ENCODE assay signal across 24 cellular contexts in genomic region chr9:15220658-15221310, GRCh38.
DNase-seq lines count a peak whose midpoint lies in the region; ATAC-seq, FAIRE-seq and TF ChIP-seq lines count a peak whose summit lies in the region.
"Had no signal": no experiment of that assay in that cellular context is flagged by ENCODE, and none has a peak within 500 bp of the region (broad histone marks: within the 10 kb centered on the region; RNA-seq: fewer than 3 reads in every experiment).

No MANE protein-coding gene starts in this region.

- TF ChIP-seq CTCF in astrocyte (IDR thresholded peaks at IDR 0.05; ENCODE audit: insufficient read depth, low read depth, low read length), result no peak

- H4K8ac ChIP-seq in mesenchymal stem cell (ENCODE audit: low read length), result no peak overlapping the region

- 98% methylated on average over 7 of the region's 7 CpGs for WGBS in mesenchymal stem cell

- no peak overlapping the region for H3K18ac ChIP-seq in mesenchymal stem cell (ENCODE audit: low read depth in 1 of 2, low read length in 2 of 2)

- no peaks in the 10 kb centered on the region for H4K20me1 ChIP-seq in astrocyte (ENCODE audit: insufficient read depth, low read length)

- H3K36me3 Mint-ChIP-seq in astrocyte (ENCODE audit: low read depth, unreplicated experiment), result no peaks in the 10 kb centered on the region

- no peak overlapping the region for H2AK5ac ChIP-seq in mesenchymal stem cell (ENCODE audit: low read length, severe bottlenecking)

- H3K9me3 ChIP-seq in astrocyte (ENCODE audit: insufficient read depth, low read depth, low read length) (no peaks in the 10 kb centered on the region), mesenchymal stem cell (ENCODE audit: control insufficient read depth, low read length) (no peaks in the 10 kb centered on the region)
- H3K9me3 ChIP-seq: adrenal gland, psoas muscle, SJSA1 had no signal

- no peaks in the 10 kb centered on the region for H3K9me3 Mint-ChIP-seq in astrocyte (ENCODE audit: unreplicated experiment)
- H3K9me3 Mint-ChIP-seq: activated T-helper 2 cell treated with anti-CD3 and anti-CD28 coated beads, Interferon-gamma antibody, Interleukin-2, Interleukin-4, amounts not matched to agents 10 μg/mL and 5 μg/mL and 100 μg/mL, durations not matched to agents 14 hours and 24 hours and 36 hours; T-helper 2 cell treated with Interferon-gamma antibody and Interleukin-4, amounts not matched to agents 5 μg/mL and 100 μg/mL, for 36 hours had no signal

- H3K23ac ChIP-seq in mesenchymal stem cell (ENCODE audit: low read length in 2 of 2), result no peak overlapping the region

- no peak overlapping the region for H3K4ac ChIP-seq in mesenchymal stem cell (ENCODE audit: low read depth in 1 of 2, low read length in 2 of 2)

- H3K9ac ChIP-seq in astrocyte (ENCODE audit: low read length) (no peak overlapping the region), mesenchymal stem cell (ENCODE audit: low read length) (peak overlapping the region; percentile 30)

- no peak overlapping the region for H2AFZ ChIP-seq in astrocyte (ENCODE audit: low read depth, low read length)
- H2AFZ ChIP-seq in mesenchymal stem cell (ENCODE audit: low read depth, low read length), result no peak overlapping the region

- H3K4me1 Mint-ChIP-seq in astrocyte (ENCODE audit: low read depth, unreplicated experiment), result no peaks in the 10 kb centered on the region

- no peak for ATAC-seq in GM18909 (IDR thresholded peaks at IDR 0.05; ENCODE audit: poor library complexity, unreplicated experiment)
- ATAC-seq: activated CD4-positive, CD25-positive, alpha-beta regulatory T cell treated with anti-CD3 and anti-CD28 coated beads, Interleukin-2, amount 50 U/mL, for 24 hours; foreskin keratinocyte; PC-3; psoas muscle had no signal

- H3K4me3 ChIP-seq in astrocyte (ENCODE audit: insufficient read depth, low read depth, low read length) (no peak overlapping the region), mesenchymal stem cell (ENCODE audit: insufficient read depth in 1 of 2, low read depth in 1 of 2, low read length in 2 of 2) (no peak overlapping the region)
- H3K4me3 ChIP-seq: adrenal gland, psoas muscle, SJSA1 had no signal

- no peak overlapping the region for H2BK12ac ChIP-seq in mesenchymal stem cell (ENCODE audit: low read length in 2 of 2)

- H3K27me3 ChIP-seq in astrocyte (ENCODE audit: insufficient read depth, low read length), result no peaks in the 10 kb centered on the region
- H3K27me3 ChIP-seq in mesenchymal stem cell (ENCODE audit: control insufficient read depth in 1 of 2, insufficient read depth in 1 of 2, low read length in 2 of 2), result no peaks in the 10 kb centered on the region
- H3K27me3 ChIP-seq: adrenal gland, foreskin keratinocyte, SJSA1 had no signal

- H3K36me3 ChIP-seq in astrocyte (ENCODE audit: insufficient read depth, low read length), result no peaks in the 10 kb centered on the region
- peaks cover 5 to 9% of the 10 kb centered on the region in 2 experiments for H3K36me3 ChIP-seq in mesenchymal stem cell (ENCODE audit: control insufficient read depth in 1 of 2, insufficient read depth in 2 of 2, low read depth in 1 of 2, low read length in 2 of 2)
- H3K36me3 ChIP-seq: adrenal gland, SJSA1 had no signal

- H3K14ac ChIP-seq in mesenchymal stem cell (ENCODE audit: low read length in 2 of 2), result no peak overlapping the region

- peak; percentile 87 for DNase-seq in AG08395 (ENCODE audit: low spot score)
- peak; percentile 83 for DNase-seq in GM03348 (ENCODE audit: low spot score)
- peak; percentile 61 for DNase-seq in astrocyte (ENCODE audit: low read depth)
- peak; percentile 51 for DNase-seq in mesenchymal stem cell
- no peak for DNase-seq in ureter (ENCODE audit: low spot score)
- no peak for DNase-seq in activated gamma-delta T cell (lab: John Stamatoyannopoulos, UW)
- DNase-seq in D341Med (ENCODE audit: low spot score), result no peak
- DNase-seq: adrenal gland; COR-L47; foreskin keratinocyte; NCI-H1436 treated with DMSO at 0.1 percent for 48 hours; NCI-H774; PC-3; psoas muscle; stimulated activated CD4-positive, alpha-beta T cell treated with anti-CD3 and anti-CD28 coated beads, Interleukin-15, amount 100 ng/mL, for 24 hours; stimulated activated naive CD4-positive, alpha-beta T cell; trophoblast cell had no signal

- no peaks in the 10 kb centered on the region for H3K27me3 Mint-ChIP-seq in astrocyte (ENCODE audit: low read depth, unreplicated experiment)

- no peak overlapping the region for H4K91ac ChIP-seq in mesenchymal stem cell (ENCODE audit: low read length)

- no peak overlapping the region for H3K4me2 ChIP-seq in astrocyte (ENCODE audit: low read length)
- no peak overlapping the region for H3K4me2 ChIP-seq in mesenchymal stem cell (ENCODE audit: low read length, poor library complexity, severe bottlenecking)

- H3K27ac Mint-ChIP-seq in astrocyte (ENCODE audit: unreplicated experiment), result no peak overlapping the region
- H3K27ac Mint-ChIP-seq: activated T-helper 2 cell treated with anti-CD3 and anti-CD28 coated beads, Interferon-gamma antibody, Interleukin-2, Interleukin-4, amounts not matched to agents 10 μg/mL and 5 μg/mL and 100 μg/mL, durations not matched to agents 14 hours and 24 hours and 36 hours; T-helper 2 cell treated with Interferon-gamma antibody and Interleukin-4, amounts not matched to agents 5 μg/mL and 100 μg/mL, for 36 hours had no signal

- no peaks in the 10 kb centered on the region for H3K79me2 ChIP-seq in astrocyte (ENCODE audit: insufficient read depth, low read length)

- peaks cover 2% of the 10 kb centered on the region for H3K4me1 ChIP-seq in astrocyte (ENCODE audit: insufficient read depth, low read length)
- no peaks in the 10 kb centered on the region for H3K4me1 ChIP-seq in mesenchymal stem cell (ENCODE audit: control insufficient read depth, insufficient read depth, low read depth, low read length)
- H3K4me1 ChIP-seq: foreskin keratinocyte, psoas muscle, SJSA1 had no signal

- no peak overlapping the region for H3K27ac ChIP-seq in astrocyte (ENCODE audit: low read depth, low read length)
- H3K27ac ChIP-seq in mesenchymal stem cell (ENCODE audit: low read length, poor library complexity, severe bottlenecking), result no peak overlapping the region
- H3K27ac ChIP-seq: adrenal gland, foreskin keratinocyte, psoas muscle, SJSA1 had no signal

- no peak overlapping the region for H3K4me3 Mint-ChIP-seq in astrocyte (ENCODE audit: unreplicated experiment)
- H3K4me3 Mint-ChIP-seq: T-helper 2 cell treated with Interferon-gamma antibody and Interleukin-4, amounts not matched to agents 5 μg/mL and 100 μg/mL, for 36 hours had no signal

- FAIRE-seq in astrocyte (lab: Jason Lieb, UNC), result no peak
- FAIRE-seq: G401.6, GM12891 had no signal

- no peak overlapping the region for H2BK120ac ChIP-seq in mesenchymal stem cell (ENCODE audit: low read depth, low read length)

- peaks cover 15% of the 10 kb centered on the region for H3K79me1 ChIP-seq in mesenchymal stem cell (replicated peaks; ENCODE audit: low read length, poor library complexity, severe bottlenecking)

- no peak overlapping the region for H2BK5ac ChIP-seq in mesenchymal stem cell (ENCODE audit: low read depth, low read length, poor library complexity, severe bottlenecking)

- H2BK15ac ChIP-seq in mesenchymal stem cell (ENCODE audit: low read depth, poor library complexity, severe bottlenecking), result no peak overlapping the region

Comparison
In these comparisons a context has a peak if more than half of its experiments do, and no peak if none do; other contexts are left out.
1. DNase-seq: peak in AG08395 (single experiment), GM03348 (single experiment), astrocyte (single experiment) and mesenchymal stem cell (single experiment); none in ureter (single experiment), activated gamma-delta T cell (single experiment) and D341Med (single experiment).